In the genomic region with DNA sequence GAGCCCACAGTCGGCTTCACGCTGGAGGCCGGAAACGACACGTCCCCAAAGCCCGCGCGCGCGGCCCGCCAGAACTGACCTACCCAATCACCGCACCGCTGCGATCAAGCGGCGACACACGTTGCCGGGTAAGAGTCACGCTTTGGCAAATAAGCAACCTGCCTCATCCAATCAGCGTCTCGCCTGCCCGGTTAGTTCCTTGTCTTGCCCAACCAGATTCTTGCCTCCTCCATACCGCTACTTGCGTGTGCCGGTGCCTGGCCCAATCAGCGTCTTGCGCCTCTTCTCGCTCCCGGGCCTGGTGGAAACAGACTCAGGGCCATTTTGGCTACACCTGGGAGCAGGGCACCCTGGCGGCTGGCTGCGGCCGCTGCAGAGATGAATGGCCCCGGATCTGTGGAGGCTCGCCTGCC, we compare ENCODE assay signal across 21 cellular contexts. TPM values are rescaled to one million over a fixed set of nuclear protein-coding genes. Genes with fewer than 3 reads are reported as not detected.
DNase-seq lines count a peak whose midpoint lies in the region; ATAC-seq, FAIRE-seq and TF ChIP-seq lines count a peak whose summit lies in the region.
"Had no signal": no experiment of that assay in that cellular context is flagged by ENCODE, and none has a peak within 500 bp of the region (broad histone marks: within the 10 kb centered on the region; RNA-seq: fewer than 3 reads in every experiment).

No MANE protein-coding gene starts in this region.

- no peaks in the 10 kb centered on the region for H3K79me1 ChIP-seq in neuronal stem cell (ENCODE audit: low read depth, low read length)

- WGBS in liver: 39% methylated on average over 34 of the region's 34 CpGs
- WGBS in HepG2 (ENCODE audit: low lambda C conversion rate): 93% methylated on average over 34 of the region's 34 CpGs
- 93% methylated on average over 31 of the region's 34 CpGs for WGBS in GM12878 (ENCODE audit: insufficient coverage, insufficient replicate concordance, low lambda C conversion rate, missing lambda C conversion rate)
- WGBS in neuronal stem cell (ENCODE audit: extremely low coverage in 2 of 2, insufficient read length in 2 of 2, insufficient replicate concordance in 1 of 2), 2 donors: no CpG with 5 or more reads among the region's 34 CpGs

- H3K27me3 ChIP-seq in liver (ENCODE audit: control insufficient read depth in 4 of 4, insufficient read depth in 4 of 4, low read length in 3 of 4) (no peaks in the 10 kb centered on the region), HepG2 (ENCODE audit: control insufficient read depth in 1 of 2, insufficient read depth in 2 of 2, low read length in 2 of 2) (no peaks in the 10 kb centered on the region), GM12878 (replicated peaks in 1 of 2; ENCODE audit: control insufficient read depth in 2 of 2, insufficient read depth in 2 of 2, low read length in 1 of 2) (no peaks in the 10 kb centered on the region), neuronal stem cell (ENCODE audit: control insufficient read depth in 3 of 3, insufficient read depth in 3 of 3, low read depth in 1 of 3, low read length in 3 of 3) (peaks cover 0 to 2% (median 0%) of the 10 kb centered on the region in 3 experiments)

- TF ChIP-seq CTCF in liver (IDR thresholded peaks at IDR 0.05; ENCODE audit: low read depth, low read length, missing input control) (no peak), HepG2 (CRISPR knock-in tag; IDR thresholded peaks at IDR 0.05) (no peak), GM12878 (IDR thresholded peaks at IDR 0.05 in 2 of 3, conservative IDR thresholded peaks at IDR 0.05 in 1 of 3; ENCODE audit: control insufficient read depth in 2 of 3, extremely low read depth in 1 of 3, insufficient read depth in 1 of 3, low read depth in 3 of 3, low read length in 3 of 3) (no peak)

- no peak overlapping the region for H3K18ac ChIP-seq in neuronal stem cell (ENCODE audit: low read length)

- no peak overlapping the region for H3K14ac ChIP-seq in neuronal stem cell (ENCODE audit: low read length)

- FAIRE-seq in HepG2 (lab: Jason Lieb, UNC) (no peak), GM12878 (lab: Jason Lieb, UNC) (no peak)
- FAIRE-seq: A549, D721Med, G401.6, GM12892, GM18507, GM19239 had no signal

- no peak overlapping the region for H2BK15ac ChIP-seq in neuronal stem cell (ENCODE audit: low read length)

- H4K20me1 ChIP-seq in HepG2 (ENCODE audit: insufficient read depth, low read length) (no peaks in the 10 kb centered on the region), GM12878 (ENCODE audit: control insufficient read depth, insufficient read depth) (no peaks in the 10 kb centered on the region)

- BruUV-seq in HepG2 (replicated peaks; lab: Mats Ljungman, UMichigan): no TSS peak
- no TSS peak for BruUV-seq in GM12878 (replicated peaks; lab: Mats Ljungman, UMichigan)

- H2AK5ac ChIP-seq in neuronal stem cell (ENCODE audit: low read depth, low read length): no peak overlapping the region

- H3K36me3 ChIP-seq in liver (ENCODE audit: control insufficient read depth in 4 of 4, insufficient read depth in 3 of 4, low read depth in 1 of 4, low read length in 3 of 4) (peaks cover 8 to 19% (median 18%) of the 10 kb centered on the region in 4 donors), HepG2 (replicated peaks in 1 of 2; ENCODE audit: control insufficient read depth in 1 of 2, insufficient read depth in 2 of 2, low read length in 2 of 2) (peaks cover 8 to 18% of the 10 kb centered on the region in 2 experiments; a peak in 4 of 5 replicates), GM12878 (ENCODE audit: control insufficient read depth in 2 of 2, insufficient read depth in 2 of 2, low read length in 1 of 2) (peaks cover 3 to 10% of the 10 kb centered on the region in 2 experiments; a peak in 2 of 4 replicates), neuronal stem cell (replicated peaks in 1 of 2; ENCODE audit: control insufficient read depth in 2 of 2, insufficient read depth in 2 of 2, low read length in 2 of 2) (peaks cover 17 to 25% of the 10 kb centered on the region in 2 donors)

- H3K4me3 ChIP-seq in liver (ENCODE audit: low read depth in 1 of 3, low read length in 3 of 3): peak overlapping the region in 2 of 3 donors; percentile 0 to 59
- H3K4me3 ChIP-seq in HepG2 (replicated peaks in 1 of 3; ENCODE audit: insufficient read depth in 1 of 3, low read depth in 2 of 3, low read length in 3 of 3): no peak overlapping the region
- H3K4me3 ChIP-seq in GM12878: no peak overlapping the region
- H3K4me3 ChIP-seq in neuronal stem cell (ENCODE audit: low read length in 2 of 2): no peak overlapping the region
- H3K4me3 ChIP-seq: A549, GM23248 had no signal

- H3K79me2 ChIP-seq in HepG2 (ENCODE audit: insufficient read depth, low read length): no peaks in the 10 kb centered on the region
- no peaks in the 10 kb centered on the region for H3K79me2 ChIP-seq in GM12878 (ENCODE audit: control insufficient read depth, insufficient read depth, low read length)

- H3K23ac ChIP-seq in neuronal stem cell (ENCODE audit: low read depth, low read length, poor library complexity): peak overlapping the region; percentile 40

- H2AFZ ChIP-seq in HepG2 (ENCODE audit: low read length) (no peak overlapping the region), GM12878 (ENCODE audit: control insufficient read depth, low read depth, low read length) (no peak overlapping the region), neuronal stem cell (ENCODE audit: low read length) (no peak overlapping the region)
- H2AFZ ChIP-seq: GM23248 had no signal

- CTCF ChIA-PET in HepG2 (lab: Yijun Ruan, JAX; ENCODE audit: low intra/inter-chr PET ratio, low total read pairs) (no interaction called here), GM12878 (lab: Yijun Ruan, JAX) (no interaction called here)

- no peak overlapping the region for H2BK12ac ChIP-seq in neuronal stem cell (ENCODE audit: low read length)

- in situ Hi-C loops in HepG2 (cut with HindIII; ENCODE audit: extremely low pct_ligation_motif_present, low pct_unique_long_range_greater_than_20kb) (no loop called here), GM12878 (cut with MboI) (no loop called here), KBM-7 (cut with MboI; ENCODE audit: low pct_unique_long_range_greater_than_20kb, low sequenced_read_pairs) (no loop called here)

- H4K8ac ChIP-seq in neuronal stem cell (ENCODE audit: low read depth, low read length): no peak overlapping the region

- no peak overlapping the region for H3K27ac ChIP-seq in liver (ENCODE audit: low read depth in 1 of 2, low read length in 2 of 2)
- H3K27ac ChIP-seq in HepG2 (ENCODE audit: extremely low read length, insufficient read depth, low read length): no peak overlapping the region
- H3K27ac ChIP-seq in GM12878 (ENCODE audit: control insufficient read depth, insufficient read depth): no peak overlapping the region
- H3K27ac ChIP-seq in neuronal stem cell (replicated peaks; ENCODE audit: low read length): no peak overlapping the region
- H3K27ac ChIP-seq: 22Rv1, A549, C4-2B, GM23248, KMS-11 had no signal

- ATAC-seq in HepG2 (no peak), GM12878 (no peak), HG03565 (IDR thresholded peaks at IDR 0.05; ENCODE audit: unreplicated experiment) (no peak)
- ATAC-seq: A549 had no signal

- TF ChIP-seq POLR2A in HepG2 (IDR thresholded peaks at IDR 0.05; ENCODE audit: insufficient read depth in 1 of 2, low read depth in 2 of 2, low read length in 2 of 2) (no peak), GM12878 (IDR thresholded peaks at IDR 0.05; ENCODE audit: low read depth, low read length) (peak; percentile 29; the same call in 1 of the 2 replicates)

- RAD21 ChIA-PET in GM12878 (lab: Charles Lee; ENCODE audit: unreplicated experiment): no interaction called here

- H3K4me2 ChIP-seq in HepG2 (ENCODE audit: low read depth, low read length) (no peak overlapping the region), GM12878 (ENCODE audit: control insufficient read depth, insufficient read depth) (no peak overlapping the region), neuronal stem cell (ENCODE audit: insufficient read depth, low read length, poor library complexity, severe bottlenecking) (no peak overlapping the region)
- H3K4me2 ChIP-seq: A549, KMS-11 had no signal

- H3K4me1 ChIP-seq in liver (ENCODE audit: control insufficient read depth in 4 of 4, insufficient read depth in 4 of 4, low read length in 3 of 4) (no peaks in the 10 kb centered on the region), HepG2 (ENCODE audit: insufficient read depth, low read length) (no peaks in the 10 kb centered on the region), GM12878 (ENCODE audit: control insufficient read depth, insufficient read depth, low read length) (no peaks in the 10 kb centered on the region), neuronal stem cell (ENCODE audit: control insufficient read depth in 2 of 2, insufficient read depth in 1 of 2, low read depth in 1 of 2, low read length in 2 of 2) (no peaks in the 10 kb centered on the region)
- H3K4me1 ChIP-seq: A549, Caco-2 had no signal

- TF ChIP-seq EP300 in HepG2 (IDR thresholded peaks at IDR 0.05; ENCODE audit: low read depth in 2 of 2, low read length in 2 of 2) (no peak), HepG2 (CRISPR knock-in tag; IDR thresholded peaks at IDR 0.05; ENCODE audit: borderline replicate concordance) (no peak), GM12878 (IDR thresholded peaks at IDR 0.05; ENCODE audit: borderline replicate concordance in 1 of 2, control insufficient read depth in 1 of 2, low read depth in 2 of 2, low read length in 2 of 2) (no peak)

- POLR2A ChIA-PET in HepG2 (lab: Yijun Ruan, JAX): no interaction called here
- POLR2A ChIA-PET in GM12878 (lab: Charles Lee): no interaction called here

- no peak overlapping the region for H2BK120ac ChIP-seq in neuronal stem cell (ENCODE audit: low read depth, low read length)

- no peak overlapping the region for H2BK5ac ChIP-seq in neuronal stem cell (ENCODE audit: low read length)

- H3K9ac ChIP-seq in liver (ENCODE audit: low read depth in 1 of 2, low read length in 2 of 2) (no peak overlapping the region), HepG2 (ENCODE audit: insufficient read depth, low read depth, low read length) (no peak overlapping the region), GM12878 (ENCODE audit: control insufficient read depth, insufficient read depth, low read length) (no peak overlapping the region), neuronal stem cell (ENCODE audit: low read depth, low read length, poor library complexity) (no peak overlapping the region)
- H3K9ac ChIP-seq: GM23248, KMS-11 had no signal

- no peak overlapping the region for H4K91ac ChIP-seq in neuronal stem cell (ENCODE audit: low read depth, low read length, poor library complexity)

- DNase-seq in HepG2 (ENCODE audit: low spot score) (no peak), GM12878 (ENCODE audit: low read depth, low spot score) (no peak), neuronal stem cell (ENCODE audit: low spot score) (no peak), SHP77 (lab: John Stamatoyannopoulos, UW) (no peak), KBM-7 (no peak)
- DNase-seq: AML-193; Caco-2; CD4-positive, alpha-beta T cell; GM23248; H7 had no signal

- peaks cover 64 to 81% (median 66%) of the 10 kb centered on the region in 4 donors for H3K9me3 ChIP-seq in liver (ENCODE audit: control insufficient read depth in 4 of 4, low read length in 3 of 4)
- H3K9me3 ChIP-seq in HepG2 (ENCODE audit: low read length): peaks cover 74% of the 10 kb centered on the region
- peaks cover 21% of the 10 kb centered on the region; the same call in 2 of the 3 replicates for H3K9me3 ChIP-seq in GM12878 (replicated peaks; ENCODE audit: control insufficient read depth, insufficient read depth, low read length)
- H3K9me3 ChIP-seq in neuronal stem cell (replicated peaks in 1 of 2; ENCODE audit: control insufficient read depth in 2 of 2, insufficient read depth in 1 of 2, low read depth in 1 of 2, low read length in 2 of 2): peaks cover 37 to 65% of the 10 kb centered on the region in 2 donors

- no peak overlapping the region for H3K4ac ChIP-seq in neuronal stem cell (ENCODE audit: low read length)

- intact Hi-C loops in HepG2 (cut with micrococcal nuclease; ENCODE audit: unreplicated experiment): no loop called here
- intact Hi-C loops in GM12878 (cut with micrococcal nuclease; ENCODE audit: unreplicated experiment): no loop called here

- TF ChIP-seq RAD21 in liver (IDR thresholded peaks at IDR 0.05) (no peak), HepG2 (CRISPR knock-in tag; IDR thresholded peaks at IDR 0.05) (no peak), GM12878 (IDR thresholded peaks at IDR 0.05; ENCODE audit: insufficient read depth, low read depth, low read length) (no peak)

- SMC1A ChIA-PET in GM12878 (lab: Charles Lee; ENCODE audit: uncharacterized antibody, unreplicated experiment): no interaction called here

RNA-seq across cellular contexts. Expression of a gene that starts 11.6 kb away (rescaled TPM):
- total RNA-seq in liver: 10 to 100 TPM; 14.9 to 25.2 TPM
- polyA plus RNA-seq in liver: 1 to 10 TPM; 2.5 to 7.7 TPM
- total RNA-seq in HepG2 (2016; rRNA removed; fragmentation: Illumina TruSeq; extraction: Trizol): 15.6 and 17.0 TPM in 2 replicates
- 9.2 and 13.6 TPM in 2 replicates for total RNA-seq in HepG2 (2016; cell fraction: cytosol; rRNA removed; fragmentation: Illumina TruSeq; extraction: Trizol; ENCODE audit: low read depth)
- total RNA-seq in HepG2 (2016; cell fraction: insoluble cytoplasmic fraction; rRNA removed; fragmentation: Illumina TruSeq; extraction: Trizol): 17.3 and 19.7 TPM in 2 replicates
- total RNA-seq in HepG2 (2016; cell fraction: membrane; rRNA removed; fragmentation: Illumina TruSeq; extraction: Trizol): 21.1 and 22.3 TPM in 2 replicates
- total RNA-seq in HepG2 (2016; cell fraction: nucleus; rRNA removed; fragmentation: Illumina TruSeq; extraction: Trizol): 13.5 and 14.8 TPM in 2 replicates
- 13.1 and 14.7 TPM in 2 replicates for polyA plus RNA-seq in HepG2 (2011; rRNA removed)
- polyA plus RNA-seq in HepG2 (2011; cell fraction: cytosol; rRNA removed): 13.6 and 13.7 TPM in 2 replicates
- 12.5 and 16.5 TPM in 2 replicates for polyA plus RNA-seq in HepG2 (2011; cell fraction: nucleus; rRNA removed)
- polyA plus RNA-seq in HepG2 (2012): 7.2 and 8.7 TPM in 2 replicates
- 10.1 and 14.1 TPM in 2 replicates for polyA plus RNA-seq in HepG2 (2016; cell fraction: cytosol; fragmentation: Illumina TruSeq; extraction: Trizol; ENCODE audit: low read depth)
- polyA plus RNA-seq in HepG2 (2016; cell fraction: insoluble cytoplasmic fraction; fragmentation: Illumina TruSeq; extraction: Trizol; ENCODE audit: low read depth): 15.7 and 16.9 TPM in 2 replicates
- 9.4 and 15.6 TPM in 2 replicates for polyA plus RNA-seq in HepG2 (2016; cell fraction: membrane; fragmentation: Illumina TruSeq; extraction: Trizol; ENCODE audit: low read depth)
- polyA plus RNA-seq in HepG2 (2016; cell fraction: nucleus; fragmentation: Illumina TruSeq; extraction: Trizol; ENCODE audit: insufficient read depth, low read depth): 11.7 and 14.4 TPM in 2 replicates
- polyA minus RNA-seq in HepG2 (2011; rRNA and poly(A)+ RNA removed; ENCODE audit: low replicate concordance): 15.6 and 69.8 TPM in 2 replicates
- polyA minus RNA-seq in HepG2 (2011; cell fraction: cytosol; rRNA and poly(A)+ RNA removed): 7.8 and 10.6 TPM in 2 replicates
- 28.8 and 29.2 TPM in 2 replicates for polyA minus RNA-seq in HepG2 (2011; cell fraction: nucleus; rRNA and poly(A)+ RNA removed)
- 268 and 299 TPM in 2 replicates for total RNA-seq in GM12878 (2013; cell fraction: nucleolus; rRNA removed)
- 56.8 and 67.4 TPM in 2 replicates for total RNA-seq in GM12878 (2014; rRNA removed)
- total RNA-seq in GM12878 (2014; rRNA removed; fragmentation: Illumina TruSeq; extraction: Trizol): 56.6 and 61.2 TPM in 2 replicates
- 35.9 and 42.1 TPM in 2 replicates for total RNA-seq in GM12878 (2021)
- 70.8 TPM for polyA plus RNA-seq in GM12878 (2011; ENCODE audit: low read depth)
- 58.3 and 70.1 TPM in 2 replicates for polyA plus RNA-seq in GM12878 (2011; rRNA removed)
- 77.2 and 85.3 TPM in 2 replicates for polyA plus RNA-seq in GM12878 (2011; cell fraction: cytosol; rRNA removed)
- polyA plus RNA-seq in GM12878 (2011; cell fraction: nucleus; rRNA removed): 53.4 and 62.8 TPM in 2 replicates
- 27.4 and 39.8 TPM in 2 replicates for polyA plus RNA-seq in GM12878 (2012)
- polyA plus RNA-seq in GM12878 (2014; fragmentation: Illumina TruSeq; extraction: Trizol): 29.6 and 43.1 TPM in 2 replicates
- polyA plus RNA-seq in GM12878 (2014; fragmentation: Nextera tagmentation; extraction: Ambion mirVana): 10 to 100 TPM; 27.3 to 34.9 TPM
- 53.6 and 57.0 TPM in 2 replicates for polyA plus RNA-seq in GM12878 (2014; rRNA removed)
- 10 to 100 TPM; 34.9 to 36.1 TPM for polyA plus RNA-seq in GM12878 (2016; fragmentation: Nextera tagmentation; extraction: Ambion mirVana)
- 61.0 and 85.8 TPM in 2 replicates for polyA minus RNA-seq in GM12878 (2011; rRNA and poly(A)+ RNA removed)
- polyA minus RNA-seq in GM12878 (2011; cell fraction: cytosol; rRNA and poly(A)+ RNA removed): 20.3 and 23.6 TPM in 2 replicates
- polyA minus RNA-seq in GM12878 (2011; cell fraction: nucleus; rRNA and poly(A)+ RNA removed): 48.8 and 73.8 TPM in 2 replicates
- polyA plus RNA-seq in neuronal stem cell (2013, experiment 1 of 2): 47.7 TPM
- polyA plus RNA-seq in neuronal stem cell (2013, experiment 2 of 2): 47.3 TPM

RNA-seq across cellular contexts. Expression of a gene that starts 34.2 kb away (rescaled TPM):
- 10 to 100 TPM; 12.8 to 18.2 TPM for total RNA-seq in liver
- 10 to 100 TPM in 1 of 2 donors, 1 to 10 TPM in 1; 5.7 to 10.9 TPM for polyA plus RNA-seq in liver
- total RNA-seq in HepG2 (2016; rRNA removed; fragmentation: Illumina TruSeq; extraction: Trizol): 17.0 and 23.0 TPM in 2 replicates
- total RNA-seq in HepG2 (2016; cell fraction: cytosol; rRNA removed; fragmentation: Illumina TruSeq; extraction: Trizol; ENCODE audit: low read depth): 5.1 and 6.0 TPM in 2 replicates
- 18.4 and 20.3 TPM in 2 replicates for total RNA-seq in HepG2 (2016; cell fraction: insoluble cytoplasmic fraction; rRNA removed; fragmentation: Illumina TruSeq; extraction: Trizol)
- total RNA-seq in HepG2 (2016; cell fraction: membrane; rRNA removed; fragmentation: Illumina TruSeq; extraction: Trizol): 10.2 and 11.1 TPM in 2 replicates
- total RNA-seq in HepG2 (2016; cell fraction: nucleus; rRNA removed; fragmentation: Illumina TruSeq; extraction: Trizol): 25.3 and 28.4 TPM in 2 replicates
- 16.1 and 21.0 TPM in 2 replicates for polyA plus RNA-seq in HepG2 (2011; rRNA removed)
- polyA plus RNA-seq in HepG2 (2011; cell fraction: cytosol; rRNA removed): 13.9 and 15.9 TPM in 2 replicates
- polyA plus RNA-seq in HepG2 (2011; cell fraction: nucleus; rRNA removed): 35.9 and 43.6 TPM in 2 replicates
- 15.5 and 19.8 TPM in 2 replicates for polyA plus RNA-seq in HepG2 (2012)
- 1.7 and 1.9 TPM in 2 replicates for polyA plus RNA-seq in HepG2 (2016; cell fraction: cytosol; fragmentation: Illumina TruSeq; extraction: Trizol; ENCODE audit: low read depth)
- 13.2 and 15.6 TPM in 2 replicates for polyA plus RNA-seq in HepG2 (2016; cell fraction: insoluble cytoplasmic fraction; fragmentation: Illumina TruSeq; extraction: Trizol; ENCODE audit: low read depth)
- 3.7 and 4.5 TPM in 2 replicates for polyA plus RNA-seq in HepG2 (2016; cell fraction: membrane; fragmentation: Illumina TruSeq; extraction: Trizol; ENCODE audit: low read depth)
- polyA plus RNA-seq in HepG2 (2016; cell fraction: nucleus; fragmentation: Illumina TruSeq; extraction: Trizol; ENCODE audit: insufficient read depth, low read depth): 38.7 and 40.7 TPM in 2 replicates
- 20.7 and 49.1 TPM in 2 replicates for polyA minus RNA-seq in HepG2 (2011; rRNA and poly(A)+ RNA removed; ENCODE audit: low replicate concordance)
- polyA minus RNA-seq in HepG2 (2011; cell fraction: cytosol; rRNA and poly(A)+ RNA removed): 7.5 and 9.9 TPM in 2 replicates
- polyA minus RNA-seq in HepG2 (2011; cell fraction: nucleus; rRNA and poly(A)+ RNA removed): 43.8 and 44.7 TPM in 2 replicates
- total RNA-seq in GM12878 (2013; cell fraction: nucleolus; rRNA removed): 43.4 and 50.7 TPM in 2 replicates
- total RNA-seq in GM12878 (2014; rRNA removed): 14.2 and 16.7 TPM in 2 replicates
- 13.5 and 14.7 TPM in 2 replicates for total RNA-seq in GM12878 (2014; rRNA removed; fragmentation: Illumina TruSeq; extraction: Trizol)
- total RNA-seq in GM12878 (2021): 12.3 and 14.1 TPM in 2 replicates
- polyA plus RNA-seq in GM12878 (2011; ENCODE audit: low read depth): 12.1 TPM
- 17.3 and 17.8 TPM in 2 replicates for polyA plus RNA-seq in GM12878 (2011; rRNA removed)
- 15.6 and 17.2 TPM in 2 replicates for polyA plus RNA-seq in GM12878 (2011; cell fraction: cytosol; rRNA removed)
- polyA plus RNA-seq in GM12878 (2011; cell fraction: nucleus; rRNA removed): 31.9 and 32.4 TPM in 2 replicates
- 16.0 and 17.3 TPM in 2 replicates for polyA plus RNA-seq in GM12878 (2012)
- 12.3 and 14.9 TPM in 2 replicates for polyA plus RNA-seq in GM12878 (2014; fragmentation: Illumina TruSeq; extraction: Trizol)
- polyA plus RNA-seq in GM12878 (2014; fragmentation: Nextera tagmentation; extraction: Ambion mirVana): 1 to 10 TPM; 2.7 to 3.3 TPM
- 12.8 and 14.5 TPM in 2 replicates for polyA plus RNA-seq in GM12878 (2014; rRNA removed)
- polyA plus RNA-seq in GM12878 (2016; fragmentation: Nextera tagmentation; extraction: Ambion mirVana): 10 to 100 TPM; 14.4 to 17.6 TPM
- polyA minus RNA-seq in GM12878 (2011; rRNA and poly(A)+ RNA removed): 19.8 and 29.6 TPM in 2 replicates
- 5.3 and 7.6 TPM in 2 replicates for polyA minus RNA-seq in GM12878 (2011; cell fraction: cytosol; rRNA and poly(A)+ RNA removed)
- polyA minus RNA-seq in GM12878 (2011; cell fraction: nucleus; rRNA and poly(A)+ RNA removed): 16.9 and 20.6 TPM in 2 replicates
- polyA plus RNA-seq in neuronal stem cell (2013, experiment 1 of 2): 19.6 TPM
- polyA plus RNA-seq in neuronal stem cell (2013, experiment 2 of 2): 19.3 TPM

Comparison
In these comparisons a context has a peak if more than half of its experiments do, and no peak if none do; other contexts are left out.
1. H3K4me3 ChIP-seq: peak in liver (2 of 3); none in HepG2 (0 of 3), GM12878 (single experiment) and neuronal stem cell (0 of 2).